In the genomic region with DNA sequence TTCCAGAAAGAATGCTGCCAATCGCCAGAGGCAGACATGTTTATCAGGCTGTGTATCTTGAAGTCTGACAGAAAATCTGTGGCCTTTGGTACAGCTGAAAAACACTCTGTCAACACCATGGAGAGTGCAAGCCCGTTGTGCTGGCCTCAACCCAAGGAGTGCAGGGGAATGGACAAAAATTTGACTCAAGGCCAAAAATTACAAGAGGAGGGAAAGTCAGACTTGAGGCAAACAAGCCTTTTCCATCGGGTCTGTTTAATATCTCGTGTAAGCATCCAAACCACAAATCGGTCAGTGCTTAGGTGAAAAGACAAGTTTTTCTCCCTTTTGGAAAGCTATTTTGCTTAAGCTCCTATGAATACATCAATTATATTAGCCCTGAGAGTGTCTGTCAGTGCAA, we compare ENCODE assay signal across 10 cellular contexts.
DNase-seq lines count a peak whose midpoint lies in the region; ATAC-seq and TF ChIP-seq lines count a peak whose summit lies in the region.
"Had no signal": no experiment of that assay in that cellular context is flagged by ENCODE, and none has a peak within 500 bp of the region (broad histone marks: within the 10 kb centered on the region; RNA-seq: fewer than 3 reads in every experiment).

No MANE protein-coding gene starts in this region.

- no peak for TF ChIP-seq CTCF in heart right ventricle (IDR thresholded peaks at IDR 0.05)

- no peaks in the 10 kb centered on the region for H3K9me3 Mint-ChIP-seq in activated naive CD8-positive, alpha-beta T cell treated with anti-CD3 and anti-CD28 coated beads, Interleukin-2, amount 50 U/mL, for 24 hours

- H3K4me1 Mint-ChIP-seq in activated naive CD8-positive, alpha-beta T cell treated with anti-CD3 and anti-CD28 coated beads, Interleukin-2, amount 50 U/mL, for 24 hours = peaks cover 1% of the 10 kb centered on the region

- DNase-seq in ELR (ENCODE audit: low read depth) (peak; percentile 27), adipocyte (ENCODE audit: low read depth) (peak; percentile 96), heart right ventricle (peak; percentile 80 to 84), skeletal muscle cell (ENCODE audit: low read depth) (peak; percentile 95), HuH-7 (ENCODE audit: low spot score) (no peak), globus pallidus (ENCODE audit: low spot score) (no peak)
- DNase-seq in activated naive CD8-positive, alpha-beta T cell treated with anti-CD3 and anti-CD28 coated beads, Interleukin-2, amount 50 U/mL, for 24 hours = no peak
- DNase-seq: NCI-H2171; stimulated activated CD4-positive, alpha-beta T cell treated with anti-CD3 and anti-CD28 coated beads, Interleukin-4, amount 100 ng/mL, for 1 hour had no signal

- no peak overlapping the region for H3K4me3 Mint-ChIP-seq in activated naive CD8-positive, alpha-beta T cell treated with anti-CD3 and anti-CD28 coated beads, Interleukin-2, amount 50 U/mL, for 24 hours

- peak overlapping the region; percentile 2 for H3K9ac ChIP-seq in adipocyte (ENCODE audit: low read length)

- H3K9me3 ChIP-seq in adipocyte (ENCODE audit: control insufficient read depth, low read length) (no peaks in the 10 kb centered on the region), heart right ventricle (no peaks in the 10 kb centered on the region)

- H3K4me3 ChIP-seq in adipocyte (ENCODE audit: low read length) (no peak overlapping the region), heart right ventricle (no peak overlapping the region), skeletal muscle cell (ENCODE audit: low read depth, low read length) (no peak overlapping the region)

- H3K27me3 Mint-ChIP-seq in activated naive CD8-positive, alpha-beta T cell treated with anti-CD3 and anti-CD28 coated beads, Interleukin-2, amount 50 U/mL, for 24 hours = peaks cover 46% of the 10 kb centered on the region

- WGBS in heart right ventricle, 2 donors = 8 to 15% methylated on average over 5 of the region's 5 CpGs

- no peaks in the 10 kb centered on the region for H3K36me3 ChIP-seq in adipocyte (ENCODE audit: control insufficient read depth, insufficient read depth, low read length, severe bottlenecking)
- H3K36me3 ChIP-seq in heart right ventricle = no peaks in the 10 kb centered on the region

- no peak overlapping the region for H3K27ac Mint-ChIP-seq in activated naive CD8-positive, alpha-beta T cell treated with anti-CD3 and anti-CD28 coated beads, Interleukin-2, amount 50 U/mL, for 24 hours

- H3K27me3 ChIP-seq in adipocyte (replicated peaks; ENCODE audit: control insufficient read depth, insufficient read depth, low read length) (no peaks in the 10 kb centered on the region), heart right ventricle (peaks cover 0 to 22% (median 7%) of the 10 kb centered on the region in 7 donors)

- intact Hi-C loops in heart right ventricle (cut with DNase I) = loop anchor here in 5 of 10 donors (5.0 to 10.0 kb wide), 5 partner anchors 59 to 182 kb away; no protein-coding TSS in a partner anchor

- peaks cover 1% of the 10 kb centered on the region for H3K36me3 Mint-ChIP-seq in activated naive CD8-positive, alpha-beta T cell treated with anti-CD3 and anti-CD28 coated beads, Interleukin-2, amount 50 U/mL, for 24 hours (ENCODE audit: low read depth)

- peaks cover 58% of the 10 kb centered on the region for H3K4me1 ChIP-seq in adipocyte (ENCODE audit: control insufficient read depth, insufficient read depth, low read length)
- H3K4me1 ChIP-seq in heart right ventricle = peaks cover 0 to 94% (median 62%) of the 10 kb centered on the region in 9 donors

- ATAC-seq in heart right ventricle (peak; percentile 48 to 70 (median 57)), HG03378 (IDR thresholded peaks at IDR 0.05; ENCODE audit: unreplicated experiment) (no peak)
- ATAC-seq in activated naive CD8-positive, alpha-beta T cell treated with anti-CD3 and anti-CD28 coated beads, Interleukin-2, amount 50 U/mL, for 24 hours = no peak

- H3K27ac ChIP-seq in heart right ventricle = peak overlapping the region; percentile 3 to 87 (median 75)

Comparison
In these comparisons a context has a peak if more than half of its experiments do, and no peak if none do; other contexts are left out.
1. DNase-seq: peak in ELR (single experiment), adipocyte (single experiment), heart right ventricle (2 of 2) and skeletal muscle cell (single experiment); none in HuH-7 (single experiment), activated naive CD8-positive, alpha-beta T cell treated with anti-CD3 and anti-CD28 coated beads, Interleukin-2, amount 50 U/mL, for 24 hours (single experiment) and globus pallidus (single experiment).
2. ATAC-seq: peak in heart right ventricle (8 of 8); none in activated naive CD8-positive, alpha-beta T cell treated with anti-CD3 and anti-CD28 coated beads, Interleukin-2, amount 50 U/mL, for 24 hours (single experiment) and HG03378 (single experiment).